Comparison of ENCODE assay signal across 17 cellular contexts in the genomic region with DNA sequence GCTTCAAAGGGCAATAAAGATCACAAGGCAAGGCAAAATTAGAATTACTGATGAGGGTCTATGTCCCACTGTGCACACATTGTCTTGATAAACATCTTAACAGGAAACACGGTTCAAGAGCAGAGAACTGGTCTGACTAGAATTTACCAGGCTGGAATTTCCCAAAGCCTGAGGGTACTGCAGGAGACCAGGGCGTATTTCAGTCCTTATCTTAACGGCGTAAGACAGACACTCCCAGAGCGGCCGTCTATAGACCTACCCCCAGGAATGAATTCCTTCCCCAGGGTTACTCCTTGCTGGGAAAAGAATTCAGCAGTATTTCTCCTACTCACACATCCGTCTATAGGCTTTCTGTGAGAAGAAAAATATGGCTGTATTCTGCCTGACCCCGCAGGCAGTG. TPM values are rescaled to one million over a fixed set of nuclear protein-coding genes. Genes with fewer than 3 reads are reported as not detected.
"Had no signal": no experiment of that assay in that cellular context is flagged by ENCODE, and none has a peak within 500 bp of the region (broad histone marks: within the 10 kb centered on the region; RNA-seq: fewer than 3 reads in every experiment).

No MANE protein-coding gene starts in this region.

RNA-seq across cellular contexts. Expression of gene TAT, which starts 15.0 kb away (rescaled TPM):
- total RNA-seq: dermis blood vessel endothelial cell, endothelial cell of umbilical vein, esophagus squamous epithelium, glomerular endothelial cell, heart right ventricle, kidney epithelial cell, left cardiac atrium, left ventricle myocardium superior, lower leg skin, lower lobe of right lung, lung microvascular endothelial cell, mesenteric fat pad, mesothelial cell of epicardium, myocyte had no signal
- polyA plus RNA-seq: endothelial cell of umbilical vein, heart right ventricle, keratinocyte had no signal

RNA-seq across cellular contexts. Expression of gene CHST4, which starts 35.7 kb away (rescaled TPM):
- total RNA-seq: dermis blood vessel endothelial cell, endothelial cell of umbilical vein, gastrocnemius medialis, glomerular endothelial cell, kidney epithelial cell, left ventricle myocardium superior, lower leg skin, lung microvascular endothelial cell, mesothelial cell of epicardium, mucosa of descending colon, myocyte had no signal
- polyA plus RNA-seq: endothelial cell of umbilical vein, heart right ventricle had no signal
